ENCODE assay signal across 8 cellular contexts in genomic region chr9:95425910-95426551, GRCh38.
DNase-seq lines count a peak whose midpoint lies in the region; ATAC-seq and TF ChIP-seq lines count a peak whose summit lies in the region.

No MANE protein-coding gene starts in this region.

- TF ChIP-seq CTCF in osteoblast (IDR thresholded peaks at IDR 0.05; ENCODE audit: extremely low read depth, low read depth, low read length), result no peak

- H3K4me2 ChIP-seq in osteoblast (ENCODE audit: insufficient read depth, low read length), result peak overlapping the region; percentile 80

- H3K4me1 ChIP-seq in esophagus (ENCODE audit: control insufficient read depth in 2 of 2, insufficient read depth in 2 of 2, low read length in 1 of 2), result no peaks in the 10 kb centered on the region
- H3K4me1 ChIP-seq in osteoblast (ENCODE audit: insufficient read depth, low read length), result peaks cover 9% of the 10 kb centered on the region

- 16 to 29% methylated on average over 11 of the region's 11 CpGs for WGBS in esophagus, 2 donors

- DNase-seq in AG08396 (ENCODE audit: low spot score), result peak; percentile 57
- DNase-seq in RPMI8226, result peak; percentile 34
- peak; percentile 86 for DNase-seq in osteoblast (ENCODE audit: insufficient read length, low spot score, missing footprints)

- peak overlapping the region; percentile 47 to 52 for H3K4me3 ChIP-seq in esophagus (ENCODE audit: low read depth in 1 of 2, low read length in 2 of 2)
- H3K4me3 ChIP-seq in osteoblast (ENCODE audit: insufficient read depth, low read length), result peak overlapping the region; percentile 67

- no peaks in the 10 kb centered on the region for H3K9me3 ChIP-seq in esophagus (ENCODE audit: control insufficient read depth in 2 of 2, insufficient read depth in 1 of 2, low read depth in 1 of 2, low read length in 1 of 2)
- peaks cover 6% of the 10 kb centered on the region for H3K9me3 ChIP-seq in osteoblast (ENCODE audit: low read depth, low read length)

- H3K27ac ChIP-seq in esophagus (ENCODE audit: low read depth in 2 of 2, low read length in 1 of 2) (peak overlapping the region; percentile 70 to 89), osteoblast (ENCODE audit: low read depth, low read length) (no peak overlapping the region)

- no peaks in the 10 kb centered on the region for H3K27me3 ChIP-seq in esophagus (ENCODE audit: control insufficient read depth in 1 of 2, insufficient read depth in 2 of 2, low read length in 2 of 2)
- H3K27me3 ChIP-seq in osteoblast (ENCODE audit: insufficient read depth, low read length), result no peaks in the 10 kb centered on the region

- peak overlapping the region; percentile 73 for H2AFZ ChIP-seq in osteoblast (ENCODE audit: low read length)

- ATAC-seq in GM21447 (IDR thresholded peaks at IDR 0.05; ENCODE audit: unreplicated experiment) (peak; percentile 27), GM19463 (IDR thresholded peaks at IDR 0.05; ENCODE audit: unreplicated experiment) (no peak), HG02840 (IDR thresholded peaks at IDR 0.05; ENCODE audit: low FRiP score, unreplicated experiment) (no peak), HG03460 (IDR thresholded peaks at IDR 0.05; ENCODE audit: unreplicated experiment) (no peak)

- no peaks in the 10 kb centered on the region for H3K79me2 ChIP-seq in osteoblast (ENCODE audit: insufficient read depth, low read length)

- H4K20me1 ChIP-seq in osteoblast (ENCODE audit: insufficient read depth, low read length), result no peaks in the 10 kb centered on the region

- H3K36me3 ChIP-seq in esophagus (ENCODE audit: control insufficient read depth in 2 of 2, insufficient read depth in 2 of 2, low read length in 1 of 2) (no peaks in the 10 kb centered on the region), osteoblast (ENCODE audit: insufficient read depth, low read length) (no peaks in the 10 kb centered on the region)

Comparison
In these comparisons a context has a peak if more than half of its experiments do, and no peak if none do; other contexts are left out.
1. DNase-seq: peak in every context shown above with its lines; median percentile 86 in osteoblast; 57 in AG08396; 34 in RPMI8226.